Comparison of ENCODE assay signal across 9 cellular contexts in the genomic region with DNA sequence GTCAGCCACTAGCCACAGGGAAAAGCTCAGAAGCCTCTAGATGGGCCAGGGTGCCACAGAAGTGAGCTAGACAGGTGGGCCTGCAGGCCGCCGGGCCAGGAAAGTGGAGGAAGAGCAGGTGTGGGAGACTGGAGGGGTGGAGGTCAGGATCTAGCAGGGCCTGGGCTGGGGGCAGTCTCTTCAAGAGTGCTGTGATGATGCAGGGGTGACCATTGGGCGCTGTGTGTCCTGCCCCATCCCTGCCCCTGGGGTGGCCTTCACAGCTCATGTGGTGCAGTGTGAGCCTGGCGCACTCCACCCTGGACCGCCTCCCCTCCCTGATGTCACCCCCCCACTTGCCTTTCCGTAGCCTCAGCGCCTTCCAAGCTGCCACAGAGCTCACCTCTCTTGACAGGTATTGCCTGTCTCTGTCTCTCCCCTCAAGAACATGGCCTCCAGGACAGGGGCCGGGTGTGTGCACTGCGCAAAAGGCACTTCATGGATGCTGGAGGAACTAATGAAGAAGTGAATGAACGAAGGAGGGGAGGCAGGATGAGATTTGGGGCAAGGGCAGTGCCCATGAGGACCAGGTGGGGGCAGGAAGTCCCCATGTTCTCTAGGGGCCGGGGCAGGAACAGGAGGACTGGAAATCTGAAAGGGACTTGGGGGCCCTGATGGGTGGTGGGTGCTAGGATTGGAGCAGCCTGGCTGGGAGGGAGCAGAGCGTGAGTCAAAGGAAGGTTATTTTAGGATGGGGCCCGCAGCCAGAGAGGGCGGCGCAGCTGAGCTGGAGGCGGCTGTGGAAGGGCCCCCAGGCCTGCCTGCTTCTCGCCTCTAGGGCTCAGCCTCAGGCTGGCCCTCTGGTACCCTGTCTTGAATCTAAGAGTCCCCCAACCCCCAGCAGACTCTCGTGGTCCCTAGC. TPM values are rescaled to one million over a fixed set of nuclear protein-coding genes. Genes with fewer than 3 reads are reported as not detected.
DNase-seq lines count a peak whose midpoint lies in the region; ATAC-seq and TF ChIP-seq lines count a peak whose summit lies in the region.
"Had no signal": no experiment of that assay in that cellular context is flagged by ENCODE, and none has a peak within 500 bp of the region (broad histone marks: within the 10 kb centered on the region; RNA-seq: fewer than 3 reads in every experiment).

No MANE protein-coding gene starts in this region.

- H3K4me3 ChIP-seq in neural cell (ENCODE audit: low read length): no peak overlapping the region

- CTCF ChIA-PET in GM10248 (lab: Yijun Ruan, JAX): interaction anchor here (0.9 to 1.1 kb wide), 5 partner anchors 9 to 97 kb away, joined by 3 to 4 read pairs (median 3); no protein-coding TSS in a partner anchor

- peaks cover 21% of the 10 kb centered on the region for H3K79me2 ChIP-seq in neural cell (replicated peaks; ENCODE audit: insufficient read depth, low read length)

- peak overlapping the region; percentile 5 for H3K27ac Mint-ChIP-seq in dendritic cell treated with granulocyte-macrophage colony-stimulating factor and Interleukin-4, amounts not matched to agents 40 ng/mL and 50 ng/mL, for 4 days

- no peak overlapping the region for H3K27ac ChIP-seq in neural cell (ENCODE audit: low read length)

- TF ChIP-seq RAD21 in neural cell (conservative IDR thresholded peaks at IDR 0.05): no peak

- H3K4me1 Mint-ChIP-seq in dendritic cell treated with granulocyte-macrophage colony-stimulating factor and Interleukin-4, amounts not matched to agents 40 ng/mL and 50 ng/mL, for 4 days (ENCODE audit: low read depth): peaks cover 71% of the 10 kb centered on the region

- H3K9me3 ChIP-seq in neural cell (ENCODE audit: low read length): no peaks in the 10 kb centered on the region

- no peaks in the 10 kb centered on the region for H3K27me3 Mint-ChIP-seq in dendritic cell treated with granulocyte-macrophage colony-stimulating factor and Interleukin-4, amounts not matched to agents 40 ng/mL and 50 ng/mL, for 4 days

- in situ Hi-C loops in KBM-7 (cut with MboI; ENCODE audit: low pct_unique_long_range_greater_than_20kb, low sequenced_read_pairs): no loop called here

- peak; percentile 90 for DNase-seq in AG20443 (ENCODE audit: low spot score)
- DNase-seq in NCI-H1694 treated with DMSO at 0.1 percent for 48 hours (lab: John Stamatoyannopoulos, UW): peak; percentile 29
- no peak for DNase-seq in GM10248 (ENCODE audit: extremely low spot score)
- DNase-seq in KBM-7: no peak
- DNase-seq in HUDEP-2 (lab: John Stamatoyannopoulos, UW; ENCODE audit: unreplicated experiment in 76 of 76): no peak
- DNase-seq: mesendoderm had no signal

- no peak for TF ChIP-seq EP300 in neural cell (conservative IDR thresholded peaks at IDR 0.05; ENCODE audit: poor library complexity, severe bottlenecking)

- no peaks in the 10 kb centered on the region for H3K9me3 Mint-ChIP-seq in dendritic cell treated with granulocyte-macrophage colony-stimulating factor and Interleukin-4, amounts not matched to agents 40 ng/mL and 50 ng/mL, for 4 days

- H3K36me3 ChIP-seq in neural cell (ENCODE audit: insufficient read depth, low read length): no peaks in the 10 kb centered on the region

- H3F3A ChIP-seq in neural cell (ENCODE audit: insufficient read depth, low read length, poor library complexity, severe bottlenecking): no peaks in the 10 kb centered on the region

- ATAC-seq in GM18511 (IDR thresholded peaks at IDR 0.05; ENCODE audit: unreplicated experiment): no peak

- H3K4me3 Mint-ChIP-seq in dendritic cell treated with granulocyte-macrophage colony-stimulating factor and Interleukin-4, amounts not matched to agents 40 ng/mL and 50 ng/mL, for 4 days: no peak overlapping the region

- H3K9ac ChIP-seq in neural cell (ENCODE audit: low read length): peak overlapping the region; percentile 12

- no peaks in the 10 kb centered on the region for H3K27me3 ChIP-seq in neural cell (ENCODE audit: insufficient read depth, low read depth, low read length)

- intact Hi-C loops in dendritic cell treated with granulocyte-macrophage colony-stimulating factor and Interleukin-4, amounts not matched to agents 40 ng/mL and 50 ng/mL, for 4 days (cut with micrococcal nuclease): no loop called here

- no peaks in the 10 kb centered on the region for H3K9me2 ChIP-seq in neural cell (ENCODE audit: insufficient read depth, low read length)

- no peaks in the 10 kb centered on the region for H4K20me1 ChIP-seq in neural cell (ENCODE audit: insufficient read depth)

- POLR2A ChIA-PET in GM10248 (lab: Yijun Ruan, JAX): no interaction called here

- H2AFZ ChIP-seq in neural cell (ENCODE audit: low read depth, low read length): no peak overlapping the region

- TF ChIP-seq CTCF in neural cell (IDR thresholded peaks at IDR 0.05; ENCODE audit: poor library complexity, severe bottlenecking) (no peak), GM10248 (IDR thresholded peaks at IDR 0.05; ENCODE audit: control extremely low read depth, extremely low read depth, low read depth, missing control alignments) (no peak)

- H3K36me3 Mint-ChIP-seq in dendritic cell treated with granulocyte-macrophage colony-stimulating factor and Interleukin-4, amounts not matched to agents 40 ng/mL and 50 ng/mL, for 4 days (ENCODE audit: low read depth): peaks cover 64% of the 10 kb centered on the region

- no peak overlapping the region for H3K4me2 ChIP-seq in neural cell (ENCODE audit: low read length)

TF ChIP-seq in neural cell, 6 proteins besides CTCF, POLR2A, EP300 and RAD21:
- TF ChIP-seq SMC3 (conservative IDR thresholded peaks at IDR 0.05; ENCODE audit: poor library complexity): no peak
- no peak for TF ChIP-seq EZH2 (IDR thresholded peaks at IDR 0.05; ENCODE audit: borderline replicate concordance, insufficient read depth, low read length, poor library complexity, severe bottlenecking)
- TF ChIP-seq TAF1 (IDR thresholded peaks at IDR 0.05; ENCODE audit: low read depth): no peak
- TF ChIP-seq, protein P1, sequence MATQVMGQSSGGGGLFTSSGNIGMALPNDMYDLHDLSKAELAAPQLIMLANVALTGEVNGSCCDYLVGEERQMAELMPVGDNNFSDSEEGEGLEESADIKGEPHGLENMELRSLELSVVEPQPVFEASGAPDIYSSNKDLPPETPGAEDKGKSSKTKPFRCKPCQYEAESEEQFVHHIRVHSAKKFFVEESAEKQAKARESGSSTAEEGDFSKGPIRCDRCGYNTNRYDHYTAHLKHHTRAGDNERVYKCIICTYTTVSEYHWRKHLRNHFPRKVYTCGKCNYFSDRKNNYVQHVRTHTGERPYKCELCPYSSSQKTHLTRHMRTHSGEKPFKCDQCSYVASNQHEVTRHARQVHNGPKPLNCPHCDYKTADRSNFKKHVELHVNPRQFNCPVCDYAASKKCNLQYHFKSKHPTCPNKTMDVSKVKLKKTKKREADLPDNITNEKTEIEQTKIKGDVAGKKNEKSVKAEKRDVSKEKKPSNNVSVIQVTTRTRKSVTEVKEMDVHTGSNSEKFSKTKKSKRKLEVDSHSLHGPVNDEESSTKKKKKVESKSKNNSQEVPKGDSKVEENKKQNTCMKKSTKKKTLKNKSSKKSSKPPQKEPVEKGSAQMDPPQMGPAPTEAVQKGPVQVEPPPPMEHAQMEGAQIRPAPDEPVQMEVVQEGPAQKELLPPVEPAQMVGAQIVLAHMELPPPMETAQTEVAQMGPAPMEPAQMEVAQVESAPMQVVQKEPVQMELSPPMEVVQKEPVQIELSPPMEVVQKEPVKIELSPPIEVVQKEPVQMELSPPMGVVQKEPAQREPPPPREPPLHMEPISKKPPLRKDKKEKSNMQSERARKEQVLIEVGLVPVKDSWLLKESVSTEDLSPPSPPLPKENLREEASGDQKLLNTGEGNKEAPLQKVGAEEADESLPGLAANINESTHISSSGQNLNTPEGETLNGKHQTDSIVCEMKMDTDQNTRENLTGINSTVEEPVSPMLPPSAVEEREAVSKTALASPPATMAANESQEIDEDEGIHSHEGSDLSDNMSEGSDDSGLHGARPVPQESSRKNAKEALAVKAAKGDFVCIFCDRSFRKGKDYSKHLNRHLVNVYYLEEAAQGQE (IDR thresholded peaks at IDR 0.05; ENCODE audit: borderline replicate concordance): no peak
- no peak for TF ChIP-seq POLR2AphosphoS5 (IDR thresholded peaks at IDR 0.05)
- TF ChIP-seq MXI1 (conservative IDR thresholded peaks at IDR 0.05; ENCODE audit: poor library complexity, severe bottlenecking): no peak
TF ChIP-seq in neural cell: peak in this region for 0.

RNA-seq across cellular contexts. Expression of gene SSBP4, which starts 6.6 kb away (rescaled TPM):
- polyA plus RNA-seq in neural cell: 148 and 166 TPM in 2 replicates
- 75.0 and 80.3 TPM in 2 replicates for polyA minus RNA-seq in neural cell

RNA-seq across cellular contexts. Expression of gene ISYNA1, which starts 12.2 kb away (rescaled TPM):
- polyA plus RNA-seq in neural cell: 123 and 164 TPM in 2 replicates
- 47.0 and 53.0 TPM in 2 replicates for polyA minus RNA-seq in neural cell

RNA-seq across cellular contexts. Expression of gene LRRC25, which starts 28.3 kb away (rescaled TPM):
- not detected in 2 replicates for polyA plus RNA-seq in neural cell
- polyA minus RNA-seq in neural cell: not detected in 2 replicates

RNA-seq across cellular contexts. Expression of gene GDF15, which starts 39.8 kb away (rescaled TPM):
- 1.6 TPM in 1 of 2 replicates, not detected in the other for polyA plus RNA-seq in neural cell
- not detected in 2 replicates for polyA minus RNA-seq in neural cell

Comparison
In these comparisons a context has a peak if more than half of its experiments do, and no peak if none do; other contexts are left out.
1. DNase-seq: peak in AG20443 (single experiment) and NCI-H1694 treated with DMSO at 0.1 percent for 48 hours (single experiment); none in GM10248 (single experiment), KBM-7 (single experiment) and HUDEP-2 (0 of 76).